In genomic region chr3:128936341-128936740, GRCh38 we compare ENCODE assay signal across 29 cellular contexts. TPM values are rescaled to one million over a fixed set of nuclear protein-coding genes. Genes with fewer than 3 reads are reported as not detected.
"Had no signal": no experiment of that assay in that cellular context is flagged by ENCODE, and none has a peak within 500 bp of the region (broad histone marks: within the 10 kb centered on the region; RNA-seq: fewer than 3 reads in every experiment).

No MANE protein-coding gene starts in this region.

- H3K9me3 ChIP-seq: colonic mucosa, esophagus muscularis mucosa, gastroesophageal sphincter, heart left ventricle, left ventricle myocardium inferior, lower lobe of right lung, pancreas, sigmoid colon, stomach, thyroid gland, uterus had no signal

- H3K4me1 Mint-ChIP-seq: endodermal cell; nephron progenitor cell; stimulated activated effector memory CD8-positive, alpha-beta T cell treated with anti-CD3 and anti-CD28 coated beads, Interleukin-12 subunit alpha, Interleukin-12 subunit beta, amount 100 ng/mL, for 72 hours had no signal

- H3K36me3 ChIP-seq: colonic mucosa, esophagus muscularis mucosa, gastroesophageal sphincter, heart left ventricle, left ventricle myocardium inferior, lower lobe of right lung, pancreas, sigmoid colon, thyroid gland, uterus had no signal

- H3K4me3 ChIP-seq: colonic mucosa, esophagus muscularis mucosa, gastroesophageal sphincter, heart left ventricle, hepatocyte, left ventricle myocardium inferior, lower lobe of right lung, pancreas, sigmoid colon, stomach, thyroid gland, uterus had no signal

- H3K4me3 Mint-ChIP-seq: dendritic cell treated with granulocyte-macrophage colony-stimulating factor and Interleukin-4, amounts not matched to agents 40 ng/mL and 50 ng/mL, for 4 days; endodermal cell; naive thymus-derived CD8-positive, alpha-beta T cell; nephron progenitor cell; stimulated activated effector memory CD8-positive, alpha-beta T cell treated with anti-CD3 and anti-CD28 coated beads, Interleukin-12 subunit alpha, Interleukin-12 subunit beta, amount 100 ng/mL, for 72 hours had no signal

- ATAC-seq: foreskin keratinocyte; gastroesophageal sphincter; lower lobe of right lung; naive thymus-derived CD8-positive, alpha-beta T cell; pancreas; stimulated activated effector memory CD8-positive, alpha-beta T cell treated with anti-CD3 and anti-CD28 coated beads, Interleukin-12 subunit alpha, Interleukin-12 subunit beta, amount 100 ng/mL, for 72 hours had no signal

- H3K27me3 ChIP-seq: colonic mucosa, heart left ventricle, hepatocyte, pancreas, thyroid gland, uterus had no signal

- H2AFZ ChIP-seq: hepatocyte had no signal

- H3K4me1 ChIP-seq: colonic mucosa, esophagus muscularis mucosa, foreskin keratinocyte, gastroesophageal sphincter, heart left ventricle, lower lobe of right lung, pancreas, sigmoid colon, stomach, thyroid gland, uterus had no signal

- H3K9me3 Mint-ChIP-seq: dendritic cell treated with granulocyte-macrophage colony-stimulating factor and Interleukin-4, amounts not matched to agents 40 ng/mL and 50 ng/mL, for 4 days; endodermal cell; naive thymus-derived CD8-positive, alpha-beta T cell; nephron progenitor cell; stimulated activated effector memory CD8-positive, alpha-beta T cell treated with anti-CD3 and anti-CD28 coated beads, Interleukin-12 subunit alpha, Interleukin-12 subunit beta, amount 100 ng/mL, for 72 hours had no signal

- DNase-seq: colonic mucosa; effector CD8-positive, alpha-beta T cell; endodermal cell; foreskin keratinocyte; heart left ventricle; kidney; left ventricle myocardium inferior; lower lobe of right lung; naive thymus-derived CD8-positive, alpha-beta T cell; nephron progenitor cell; occipital lobe; pancreas; retina; sigmoid colon; stimulated activated CD4-positive, alpha-beta T cell treated with anti-CD3 and anti-CD28 coated beads, Interleukin-2, amount 100 ng/mL, for 24 hours; stimulated activated CD4-positive, alpha-beta T cell treated with anti-CD3 and anti-CD28 coated beads, Interleukin-4, amount 100 ng/mL, for 24 hours; stimulated activated naive CD4-positive, alpha-beta T cell treated with Interleukin-2 at 50 U/mL for 16 hours; stomach; thyroid gland; trophoblast cell; uterus had no signal

- H3K27me3 Mint-ChIP-seq: dendritic cell treated with granulocyte-macrophage colony-stimulating factor and Interleukin-4, amounts not matched to agents 40 ng/mL and 50 ng/mL, for 4 days had no signal

- H3K79me2 ChIP-seq: hepatocyte had no signal

- H3K27ac ChIP-seq: colonic mucosa, epithelial cell of prostate, esophagus muscularis mucosa, foreskin keratinocyte, gastroesophageal sphincter, heart left ventricle, hepatocyte, left ventricle myocardium inferior, lower lobe of right lung, pancreas, sigmoid colon, stomach, thyroid gland, uterus had no signal

- H3K4me2 ChIP-seq: hepatocyte had no signal

- H3K27ac Mint-ChIP-seq: dendritic cell treated with granulocyte-macrophage colony-stimulating factor and Interleukin-4, amounts not matched to agents 40 ng/mL and 50 ng/mL, for 4 days; endodermal cell; naive thymus-derived CD8-positive, alpha-beta T cell; nephron progenitor cell; stimulated activated effector memory CD8-positive, alpha-beta T cell treated with anti-CD3 and anti-CD28 coated beads, Interleukin-12 subunit alpha, Interleukin-12 subunit beta, amount 100 ng/mL, for 72 hours had no signal

- H3K36me3 Mint-ChIP-seq: naive thymus-derived CD8-positive, alpha-beta T cell; stimulated activated effector memory CD8-positive, alpha-beta T cell treated with anti-CD3 and anti-CD28 coated beads, Interleukin-12 subunit alpha, Interleukin-12 subunit beta, amount 100 ng/mL, for 72 hours had no signal

RNA-seq across cellular contexts. Expression of gene CFAP92, which starts 57.5 kb away (rescaled TPM):
- total RNA-seq: chondrocyte, fibroblast of lung had no signal
